ENCODE assay signal across 11 cellular contexts in the genomic region with DNA sequence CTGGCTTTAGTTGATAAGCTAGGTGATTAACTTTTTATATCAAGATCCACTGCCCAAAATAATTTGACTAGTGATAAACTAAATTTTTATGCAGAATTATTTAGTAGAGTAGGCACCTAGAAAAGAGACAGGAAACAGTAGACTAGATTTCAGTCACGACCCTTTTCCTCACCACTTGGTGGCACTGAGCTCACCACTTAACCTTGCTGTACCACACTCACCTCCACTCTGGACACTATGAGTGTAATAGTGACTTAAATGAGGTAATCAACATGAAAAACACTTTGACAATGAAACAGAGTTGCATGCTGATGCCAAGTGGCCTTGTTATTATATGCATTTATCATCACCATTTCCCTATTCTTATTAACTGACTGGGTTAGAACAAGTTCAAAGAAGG.
DNase-seq lines count a peak whose midpoint lies in the region; ATAC-seq and TF ChIP-seq lines count a peak whose summit lies in the region.
"Had no signal": no experiment of that assay in that cellular context is flagged by ENCODE, and none has a peak within 500 bp of the region (broad histone marks: within the 10 kb centered on the region; RNA-seq: fewer than 3 reads in every experiment).

No MANE protein-coding gene starts in this region.

- ATAC-seq in GM18861 (IDR thresholded peaks at IDR 0.05; ENCODE audit: unreplicated experiment) (peak; percentile 69), HG03060 (IDR thresholded peaks at IDR 0.05; ENCODE audit: low read depth, unreplicated experiment) (peak; percentile 42), RWPE2 (ENCODE audit: low read depth) (no peak), GM21367 (IDR thresholded peaks at IDR 0.05; ENCODE audit: unreplicated experiment) (no peak)
- ATAC-seq in natural killer cell treated with Interleukin-12 subunit alpha and Interleukin-12 subunit beta and Interleukin-15 and Interleukin-18, amount 100 ng/mL, for 72 hours: no peak
- ATAC-seq: psoas muscle had no signal

- H3K36me3 ChIP-seq in BE2C: no peaks in the 10 kb centered on the region
- no peaks in the 10 kb centered on the region for H3K36me3 ChIP-seq in RWPE2 (ENCODE audit: low read depth)

- H3K9me3 ChIP-seq in BE2C: no peaks in the 10 kb centered on the region
- H3K9me3 ChIP-seq in RWPE2 (ENCODE audit: severe bottlenecking): no peaks in the 10 kb centered on the region
- H3K9me3 ChIP-seq: psoas muscle had no signal

- H3K27ac ChIP-seq in RWPE2 (ENCODE audit: poor library complexity, severe bottlenecking): no peak overlapping the region
- H3K27ac ChIP-seq: psoas muscle had no signal

- H3K4me1 ChIP-seq in BE2C: peaks cover 14% of the 10 kb centered on the region
- no peaks in the 10 kb centered on the region for H3K4me1 ChIP-seq in RWPE2 (ENCODE audit: insufficient read depth, poor library complexity, severe bottlenecking)
- H3K4me1 ChIP-seq: psoas muscle had no signal

- no peak for DNase-seq in BE2C
- DNase-seq in RWPE2 (ENCODE audit: low spot score): no peak
- no peak for DNase-seq in natural killer cell treated with Interleukin-12 subunit alpha and Interleukin-12 subunit beta and Interleukin-15 and Interleukin-18, amount 100 ng/mL, for 72 hours (ENCODE audit: low spot score)
- no peak for DNase-seq in NK-92 (lab: John Stamatoyannopoulos, UW; ENCODE audit: unreplicated experiment)
- DNase-seq in NCI-H345 (lab: John Stamatoyannopoulos, UW): no peak
- DNase-seq: psoas muscle had no signal

- H3K4me3 ChIP-seq in BE2C (ENCODE audit: low read depth, low read length) (no peak overlapping the region), RWPE2 (ENCODE audit: severe bottlenecking) (no peak overlapping the region)
- H3K4me3 ChIP-seq: psoas muscle had no signal

- H3K36me3 Mint-ChIP-seq in natural killer cell treated with Interleukin-12 subunit alpha and Interleukin-12 subunit beta and Interleukin-15 and Interleukin-18, amount 100 ng/mL, for 72 hours: no peaks in the 10 kb centered on the region
- H3K36me3 Mint-ChIP-seq: IgD-negative memory B cell had no signal

- peaks cover 0 to 5% of the 10 kb centered on the region in 2 donors for H3K27me3 Mint-ChIP-seq in natural killer cell treated with Interleukin-12 subunit alpha and Interleukin-12 subunit beta and Interleukin-15 and Interleukin-18, amount 100 ng/mL, for 72 hours

- H3K9me3 Mint-ChIP-seq in natural killer cell treated with Interleukin-12 subunit alpha and Interleukin-12 subunit beta and Interleukin-15 and Interleukin-18, amount 100 ng/mL, for 72 hours: no peaks in the 10 kb centered on the region

- H3K27ac Mint-ChIP-seq in natural killer cell treated with Interleukin-12 subunit alpha and Interleukin-12 subunit beta and Interleukin-15 and Interleukin-18, amount 100 ng/mL, for 72 hours: no peak overlapping the region
- H3K27ac Mint-ChIP-seq: activated T-helper 1 cell treated with anti-CD3 and anti-CD28 coated beads, Interleukin-12 subunit alpha, Interleukin-12 subunit beta, Interleukin-2, Interleukin-4 antibody, amounts not matched to agents 30 ng/mL and 10 ng/mL and 1 ng/mL, durations not matched to agents 14 hours and 24 hours and 36 hours; IgD-negative memory B cell had no signal

- peak; percentile 41 for TF ChIP-seq CTCF in BE2C (IDR thresholded peaks at IDR 0.05; ENCODE audit: low read depth, low read length)
- peak; percentile 13 for TF ChIP-seq CTCF in RWPE2 (IDR thresholded peaks at IDR 0.05; ENCODE audit: poor library complexity, severe bottlenecking)

- H3K4me3 Mint-ChIP-seq in natural killer cell treated with Interleukin-12 subunit alpha and Interleukin-12 subunit beta and Interleukin-15 and Interleukin-18, amount 100 ng/mL, for 72 hours: no peak overlapping the region
- H3K4me3 Mint-ChIP-seq: activated T-helper 1 cell treated with anti-CD3 and anti-CD28 coated beads, Interleukin-12 subunit alpha, Interleukin-12 subunit beta, Interleukin-2, Interleukin-4 antibody, amounts not matched to agents 30 ng/mL and 10 ng/mL and 1 ng/mL, durations not matched to agents 14 hours and 24 hours and 36 hours; IgD-negative memory B cell had no signal

- peaks cover under 1 to 3% of the 10 kb centered on the region in 2 donors for H3K4me1 Mint-ChIP-seq in natural killer cell treated with Interleukin-12 subunit alpha and Interleukin-12 subunit beta and Interleukin-15 and Interleukin-18, amount 100 ng/mL, for 72 hours (ENCODE audit: low read depth in 2 of 2)

- no peaks in the 10 kb centered on the region for H3K27me3 ChIP-seq in BE2C
- H3K27me3 ChIP-seq in RWPE2 (ENCODE audit: insufficient read depth, poor library complexity, severe bottlenecking): no peaks in the 10 kb centered on the region

Comparison
In these comparisons a context has a peak if more than half of its experiments do, and no peak if none do; other contexts are left out.
1. ATAC-seq: peak in GM18861 (single experiment) and HG03060 (single experiment); none in RWPE2 (single experiment), GM21367 (single experiment) and natural killer cell treated with Interleukin-12 subunit alpha and Interleukin-12 subunit beta and Interleukin-15 and Interleukin-18, amount 100 ng/mL, for 72 hours (0 of 2).